7 cellular contexts compared by ENCODE assay signal in genomic region chr19:38004100-38004504, GRCh38.
DNase-seq lines count a peak whose midpoint lies in the region; ATAC-seq, FAIRE-seq and TF ChIP-seq lines count a peak whose summit lies in the region.

No MANE protein-coding gene starts in this region.

- H3K9me3 ChIP-seq in HCT116 (ENCODE audit: control insufficient read depth in 1 of 2, insufficient read depth in 1 of 2, low read depth in 1 of 2, low read length in 2 of 2): no peaks in the 10 kb centered on the region
- H3K9me3 ChIP-seq in kidney (ENCODE audit: control insufficient read depth in 1 of 2, low read length in 2 of 2): no peaks in the 10 kb centered on the region
- H3K9me3 ChIP-seq in tibial nerve: no peaks in the 10 kb centered on the region

- no peak for TF ChIP-seq RAD21 in HCT116 (IDR thresholded peaks at IDR 0.05; ENCODE audit: low read depth)

- TF ChIP-seq EP300 in tibial nerve (IDR thresholded peaks at IDR 0.05): no peak

- peak overlapping the region; percentile 85 for H3K27ac ChIP-seq in HCT116 (ENCODE audit: low read depth, low read length)
- H3K27ac ChIP-seq in kidney (ENCODE audit: low read depth in 2 of 2, low read length in 2 of 2): peak overlapping the region; percentile 83 to 88
- peak overlapping the region; percentile 77 to 94 (median 84) for H3K27ac ChIP-seq in tibial nerve

- H3K36me3 ChIP-seq in HCT116 (ENCODE audit: control insufficient read depth in 1 of 2, insufficient read depth in 2 of 2, low read length in 2 of 2) (no peaks in the 10 kb centered on the region), kidney (ENCODE audit: control insufficient read depth in 1 of 2, insufficient read depth in 2 of 2, low read length in 2 of 2) (no peaks in the 10 kb centered on the region), tibial nerve (no peaks in the 10 kb centered on the region)

- H3K27me3 ChIP-seq in HCT116 (ENCODE audit: insufficient read depth, low read length): no peaks in the 10 kb centered on the region
- H3K27me3 ChIP-seq in tibial nerve: no peaks in the 10 kb centered on the region

- no peaks in the 10 kb centered on the region for H3K27me3 Mint-ChIP-seq in activated T-cell treated with anti-CD3 and anti-CD28 coated beads, Interleukin-2, amount 50 U/mL, for 24 hours

- H3K4me1 Mint-ChIP-seq in activated T-cell treated with anti-CD3 and anti-CD28 coated beads, Interleukin-2, amount 50 U/mL, for 24 hours (ENCODE audit: low read depth): peaks cover 19% of the 10 kb centered on the region

- no peak for FAIRE-seq in kidney (lab: Jason Lieb, UNC)

- no peaks in the 10 kb centered on the region for H3K9me2 ChIP-seq in HCT116 (ENCODE audit: insufficient read depth)

- CTCF ChIA-PET in HCT116 (lab: Charles Lee): interaction anchor here (1.0 to 1.5 kb wide), 3 partner anchors 10 to 102 kb away, joined by 3 to 7 read pairs (median 4); no protein-coding TSS in a partner anchor

- H3K4me3 Mint-ChIP-seq in activated T-cell treated with anti-CD3 and anti-CD28 coated beads, Interleukin-2, amount 50 U/mL, for 24 hours: no peak overlapping the region

- no peak overlapping the region for H2AFZ ChIP-seq in HCT116 (ENCODE audit: low read depth, low read length, poor library complexity, severe bottlenecking)

- BruUV-seq in HCT116 (replicated peaks; lab: Mats Ljungman, UMichigan): TSS peak; percentile 99

- TF ChIP-seq CTCF in HCT116 (IDR thresholded peaks at IDR 0.05 in 2 of 3, conservative IDR thresholded peaks at IDR 0.05 in 1 of 3; ENCODE audit: borderline replicate concordance in 1 of 3, insufficient read depth in 1 of 3, low read depth in 2 of 3, low read length in 2 of 3) (no peak), kidney (IDR thresholded peaks at IDR 0.05; ENCODE audit: borderline replicate concordance, extremely low read depth, insufficient read depth) (no peak), tibial nerve (IDR thresholded peaks at IDR 0.05) (no peak)

- H3K79me2 ChIP-seq in HCT116 (ENCODE audit: insufficient read depth, low read length): peaks cover 55% of the 10 kb centered on the region

- H3K36me3 Mint-ChIP-seq in activated T-cell treated with anti-CD3 and anti-CD28 coated beads, Interleukin-2, amount 50 U/mL, for 24 hours (ENCODE audit: low read depth): no peaks in the 10 kb centered on the region

- TF ChIP-seq POLR2A in HCT116 (IDR thresholded peaks at IDR 0.05; ENCODE audit: borderline replicate concordance, extremely low read depth, insufficient read depth, insufficient read length): no peak
- no peak for TF ChIP-seq POLR2A in tibial nerve (IDR thresholded peaks at IDR 0.05)

- peak; percentile 30 for ATAC-seq in HCT116

- H3K4me1 ChIP-seq in HCT116 (ENCODE audit: control insufficient read depth in 1 of 2, insufficient read depth in 2 of 2, low read length in 2 of 2) (peaks cover 44 to 72% of the 10 kb centered on the region in 2 experiments), kidney (ENCODE audit: control insufficient read depth in 1 of 2, insufficient read depth in 1 of 2, low read depth in 1 of 2, low read length in 2 of 2) (peaks cover 16 to 24% of the 10 kb centered on the region in 2 donors), tibial nerve (peaks cover 0 to 41% (median 18%) of the 10 kb centered on the region in 4 donors)

- peak overlapping the region; percentile 69 for H3K4me2 ChIP-seq in HCT116 (ENCODE audit: low read length)

- no peak for DNase-seq in HCT116 (ENCODE audit: low read depth, low spot score)
- peak; percentile 24 for DNase-seq in amniotic epithelial cell (ENCODE audit: low read depth)
- no peak for DNase-seq in kidney
- no peak for DNase-seq in tibial nerve (ENCODE audit: low spot score in 2 of 2)
- DNase-seq in activated CD4-positive, alpha-beta T cell treated with anti-CD3 and anti-CD28 coated beads for 4 hours: no peak
- DNase-seq in activated T-cell treated with anti-CD3 and anti-CD28 coated beads, Interleukin-2, amount 50 U/mL, for 24 hours: no peak
- no peak for DNase-seq in HT-29 (ENCODE audit: low spot score)

- H3K4me3 ChIP-seq in HCT116 (replicated peaks in 1 of 2; ENCODE audit: low read depth in 1 of 2, low read length in 2 of 2) (peak overlapping the region; percentile 42 to 51), kidney (ENCODE audit: low read length in 2 of 2) (peak overlapping the region; percentile 46 to 49), tibial nerve (peak overlapping the region; percentile 29 to 56 (median 36))

- no peaks in the 10 kb centered on the region for H3K9me3 Mint-ChIP-seq in activated T-cell treated with anti-CD3 and anti-CD28 coated beads, Interleukin-2, amount 50 U/mL, for 24 hours

- peak overlapping the region; percentile 67 for H3K9ac ChIP-seq in HCT116 (ENCODE audit: low read length)
- H3K9ac ChIP-seq in kidney (ENCODE audit: low read length in 2 of 2): peak overlapping the region; percentile 72 to 74

- POLR2A ChIA-PET in HCT116 (lab: Charles Lee): interaction anchor here (0.6 to 2.8 kb wide), 19 partner anchors 9 to 138 kb away, joined by 3 to 25 read pairs (median 5); partner anchors contain the start of genes SIPA1L3 and WDR87

- no peaks in the 10 kb centered on the region for H4K20me1 ChIP-seq in HCT116 (ENCODE audit: insufficient read depth)

- RAD21 ChIA-PET in HCT116 (lab: Charles Lee; ENCODE audit: low non-redundant PET in 1 of 2, low total read pairs in 2 of 2, uncharacterized antibody in 2 of 2, unreplicated experiment in 2 of 2): interaction anchor here in 1 of 2 experiments (1.1 kb wide), 1 partner anchor 102 kb away, joined by 3 read pairs; no protein-coding TSS in a partner anchor

- H3K27ac Mint-ChIP-seq in activated T-cell treated with anti-CD3 and anti-CD28 coated beads, Interleukin-2, amount 50 U/mL, for 24 hours: no peak overlapping the region

- intact Hi-C loops in HCT116 (cut with micrococcal nuclease): no loop called here
- intact Hi-C loops in kidney (cut with DNase I): no loop called here

- 23 to 27% methylated on average over 3 of the region's 3 CpGs for WGBS in tibial nerve, 2 donors

TF ChIP-seq in HCT116, 20 proteins besides CTCF, POLR2A, EP300 and RAD21:
- TF ChIP-seq MAX (IDR thresholded peaks at IDR 0.05): 0 out of 2 replicates have a peak, but pooled peaks have one; percentile 40
- no peak for TF ChIP-seq ZBTB33 (IDR thresholded peaks at IDR 0.05; ENCODE audit: extremely low read depth, insufficient replicate concordance, low read length)
- TF ChIP-seq EZH2 (IDR thresholded peaks at IDR 0.05): no peak
